Comparison of ENCODE assay signal across 8 cellular contexts in genomic region chr5:100903036-100903887, GRCh38. TPM values are rescaled to one million over a fixed set of nuclear protein-coding genes. Genes with fewer than 3 reads are reported as not detected.
DNase-seq lines count a peak whose midpoint lies in the region; ATAC-seq, FAIRE-seq and TF ChIP-seq lines count a peak whose summit lies in the region.

A gene with protein sequence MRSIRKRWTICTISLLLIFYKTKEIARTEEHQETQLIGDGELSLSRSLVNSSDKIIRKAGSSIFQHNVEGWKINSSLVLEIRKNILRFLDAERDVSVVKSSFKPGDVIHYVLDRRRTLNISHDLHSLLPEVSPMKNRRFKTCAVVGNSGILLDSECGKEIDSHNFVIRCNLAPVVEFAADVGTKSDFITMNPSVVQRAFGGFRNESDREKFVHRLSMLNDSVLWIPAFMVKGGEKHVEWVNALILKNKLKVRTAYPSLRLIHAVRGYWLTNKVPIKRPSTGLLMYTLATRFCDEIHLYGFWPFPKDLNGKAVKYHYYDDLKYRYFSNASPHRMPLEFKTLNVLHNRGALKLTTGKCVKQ (minus strand): TSS chr5:100903282. CDS start chr5:100902955, 327 bp downstream.

- H3K27ac Mint-ChIP-seq in activated naive CD4-positive, alpha-beta T cell treated with anti-CD3 and anti-CD28 coated beads, Interleukin-2, amount 10 ng/mL, durations not matched to agents 7 days and 5 days = peak within 1 kb of the TSS; percentile 99

- H3K4me1 Mint-ChIP-seq in activated naive CD4-positive, alpha-beta T cell treated with anti-CD3 and anti-CD28 coated beads, Interleukin-2, amount 10 ng/mL, durations not matched to agents 7 days and 5 days = peaks cover 52% of the 10 kb centered on the region

- 1% methylated on average over 45 of the region's 45 CpGs for WGBS in pancreas, 2 donors

- CTCF ChIA-PET in activated naive CD4-positive, alpha-beta T cell treated with anti-CD3 and anti-CD28 coated beads, Interleukin-2, amount 10 ng/mL, durations not matched to agents 7 days and 5 days (lab: Charles Lee) = interaction anchor here (0.7 to 4.2 kb wide), 9 partner anchors 11 to 205 kb away, joined by 3 to 31 read pairs (median 4); no protein-coding TSS in a partner anchor

- H3K27me3 ChIP-seq in pancreas = peaks cover 0 to 8% (median 0%) of the 10 kb centered on the region in 4 donors
- H3K27me3 ChIP-seq in thoracic aorta (replicated peaks; ENCODE audit: insufficient read depth) = no peaks in the 10 kb centered on the region

- TF ChIP-seq CTCF in pancreas (IDR thresholded peaks at IDR 0.05) (no peak), thoracic aorta (IDR thresholded peaks at IDR 0.05) (no peak)

- H3K36me3 Mint-ChIP-seq in activated naive CD4-positive, alpha-beta T cell treated with anti-CD3 and anti-CD28 coated beads, Interleukin-2, amount 10 ng/mL, durations not matched to agents 7 days and 5 days = peaks cover 26% of the 10 kb centered on the region

- FAIRE-seq in pancreas (lab: Jason Lieb, UNC) = no peak

- peak within 1 kb of the TSS; percentile 99 for H3K4me3 Mint-ChIP-seq in activated naive CD4-positive, alpha-beta T cell treated with anti-CD3 and anti-CD28 coated beads, Interleukin-2, amount 10 ng/mL, durations not matched to agents 7 days and 5 days

- H3K27ac ChIP-seq in pancreas (peak within 1 kb of the TSS in 2 of 4 donors; percentile 41 to 51), thoracic aorta (peak within 1 kb of the TSS in 1 of 2 donors; percentile 22)

- H3K36me3 ChIP-seq in pancreas = no peaks in the 10 kb centered on the region
- H3K36me3 ChIP-seq in thoracic aorta = no peaks in the 10 kb centered on the region

- intact Hi-C loops in Right ventricle myocardium superior (cut with DNase I) = no loop called here
- intact Hi-C loops in pancreas (cut with DNase I) = no loop called here

- no peaks in the 10 kb centered on the region for H3K27me3 Mint-ChIP-seq in activated naive CD4-positive, alpha-beta T cell treated with anti-CD3 and anti-CD28 coated beads, Interleukin-2, amount 10 ng/mL, durations not matched to agents 7 days and 5 days

- no peaks in the 10 kb centered on the region for H3K9me3 Mint-ChIP-seq in activated naive CD4-positive, alpha-beta T cell treated with anti-CD3 and anti-CD28 coated beads, Interleukin-2, amount 10 ng/mL, durations not matched to agents 7 days and 5 days

- DNase-seq in DMS 273 (lab: John Stamatoyannopoulos, UW; ENCODE audit: unreplicated experiment) = peak; percentile 81
- DNase-seq in Kasumi-1 (lab: John Stamatoyannopoulos, UW) = peak; percentile 96
- peak; percentile 82 for DNase-seq in SK-MEL-5 (ENCODE audit: low read depth, low spot score)
- peak; percentile 97 for DNase-seq in activated naive CD4-positive, alpha-beta T cell treated with anti-CD3 and anti-CD28 coated beads, Interleukin-2, amount 10 ng/mL, durations not matched to agents 7 days and 5 days
- DNase-seq in Right ventricle myocardium superior = peak; percentile 92
- peak in 5 of 6 donors; percentile 6 to 74 (median 60) for DNase-seq in pancreas
- no peak for DNase-seq in thoracic aorta (ENCODE audit: low spot score)

- H3K9me3 ChIP-seq in pancreas (no peaks in the 10 kb centered on the region), thoracic aorta (no peaks in the 10 kb centered on the region)

- H3K4me1 ChIP-seq in pancreas (no peaks in the 10 kb centered on the region), thoracic aorta (ENCODE audit: control insufficient read depth in 1 of 2, low read depth in 2 of 2) (peaks cover 0 to 21% of the 10 kb centered on the region in 2 donors)

- peak; percentile 68 for ATAC-seq in GM21619 (IDR thresholded peaks at IDR 0.05; ENCODE audit: unreplicated experiment)
- ATAC-seq in Right ventricle myocardium superior (ENCODE audit: poor library complexity) = peak; percentile 87
- peak; percentile 53 to 82 (median 76) for ATAC-seq in pancreas
- no peak for ATAC-seq in thoracic aorta (ENCODE audit: insufficient number of reproducible peaks, low FRiP score, low read depth)

- in situ Hi-C loops in SK-MEL-5 (cut with HindIII; ENCODE audit: low pct_unique_long_range_greater_than_20kb, low sequenced_read_pairs) = no loop called here

- H3K4me3 ChIP-seq in pancreas (peak within 1 kb of the TSS in 2 of 4 donors; percentile 22 to 50), thoracic aorta (peak within 1 kb of the TSS; percentile 65)

RNA-seq across cellular contexts. Expression of the gene that starts here (rescaled TPM):
- 2.0 and 2.1 TPM in 2 replicates for total RNA-seq in SK-MEL-5 (2014; rRNA removed; shearing (Covaris generic))
- 1.8 and 2.1 TPM in 2 replicates for polyA plus RNA-seq in SK-MEL-5 (2015; cell fraction: cytosol; rRNA removed)
- polyA plus RNA-seq in SK-MEL-5 (2015; cell fraction: nucleus; rRNA removed) = 0.37 and 2.1 TPM in 2 replicates
- total RNA-seq in Right ventricle myocardium superior (2.9 TPM), pancreas (1 to 10 TPM in 3 of 6 donors, under 1 TPM in 3; 0.51 to 5.7 (median 1.3) TPM), thoracic aorta (1 to 10 TPM; 7.0 to 9.0 TPM)
- polyA plus RNA-seq in pancreas = under 1 TPM; 0.34 to 0.80 TPM
